8 cellular contexts compared by ENCODE assay signal in genomic region chr3:109023656-109024254, GRCh38.
DNase-seq lines count a peak whose midpoint lies in the region; ATAC-seq and TF ChIP-seq lines count a peak whose summit lies in the region.

No MANE protein-coding gene starts in this region.

- no peak overlapping the region for H3K56ac ChIP-seq in H9 (ENCODE audit: insufficient read length, low read depth, low read length)

- H3K4me2 ChIP-seq in H9 (ENCODE audit: insufficient read depth, insufficient read length, low read length) (no peak overlapping the region), Loucy (ENCODE audit: low read depth, low read length, poor library complexity, severe bottlenecking) (no peak overlapping the region)

- TF ChIP-seq CTCF in H9 (conservative IDR thresholded peaks at IDR 0.05), result peak; percentile 85
- TF ChIP-seq CTCF in Loucy (conservative IDR thresholded peaks at IDR 0.05; ENCODE audit: low read length), result peak; percentile 93
- TF ChIP-seq CTCF in coronary artery (IDR thresholded peaks at IDR 0.05), result peak; percentile 43

- no peaks in the 10 kb centered on the region for H3K9me3 Mint-ChIP-seq in H9
- H3K9me3 Mint-ChIP-seq in T-cell, result no peaks in the 10 kb centered on the region

- no peaks in the 10 kb centered on the region for H3K23me2 ChIP-seq in H9 (ENCODE audit: insufficient read length, low read depth, low read length, poor library complexity, severe bottlenecking)

- no peak overlapping the region for H4K91ac ChIP-seq in H9 (ENCODE audit: insufficient read length, low read depth, low read length)

- peak; percentile 21 for DNase-seq in activated gamma-delta T cell treated with Interleukin-2 at 50 U/mL for 16 hours
- DNase-seq in activated gamma-delta T cell (lab: John Stamatoyannopoulos, UW), result no peak
- no peak for DNase-seq in H9
- DNase-seq in T-cell, result peak in 24 of 34 experiments; percentile 1 to 26 (median 11)
- no peak for DNase-seq in coronary artery (ENCODE audit: low spot score)
- DNase-seq in medulla oblongata (ENCODE audit: extremely low spot score), result peak; percentile 70
- DNase-seq in superior temporal gyrus (ENCODE audit: extremely low spot score), result peak; percentile 79

- no peaks in the 10 kb centered on the region for H4K20me1 ChIP-seq in H9 (ENCODE audit: control insufficient read depth, insufficient read depth, insufficient read length)
- no peaks in the 10 kb centered on the region for H4K20me1 ChIP-seq in Loucy (ENCODE audit: insufficient read depth, low read length, poor library complexity, severe bottlenecking)

- H4K8ac ChIP-seq in H9 (replicated peaks; ENCODE audit: insufficient read length, low read depth, low read length), result no peak overlapping the region

- no peak overlapping the region for H3K23ac ChIP-seq in H9 (ENCODE audit: insufficient read length, low read depth, low read length)

- no peak overlapping the region for H3T11ph ChIP-seq in H9 (ENCODE audit: low read length)

- H3F3A ChIP-seq in Loucy (ENCODE audit: low read depth), result no peaks in the 10 kb centered on the region

- peaks cover 0 to 3% of the 10 kb centered on the region in 2 experiments; a peak in 1 of 4 replicates for H3K4me1 Mint-ChIP-seq in H9
- no peaks in the 10 kb centered on the region for H3K4me1 Mint-ChIP-seq in T-cell

- no peaks in the 10 kb centered on the region for H3K79me1 ChIP-seq in H9 (ENCODE audit: insufficient read depth, low read depth, low read length, poor library complexity, severe bottlenecking)

- no peak overlapping the region for H2BK20ac ChIP-seq in H9 (ENCODE audit: low read depth, low read length, poor library complexity, severe bottlenecking)

- H3K4me3 Mint-ChIP-seq in H9, result no peak overlapping the region
- no peak overlapping the region for H3K4me3 Mint-ChIP-seq in T-cell

- H3K14ac ChIP-seq in H9 (ENCODE audit: insufficient read depth, low read length), result no peak overlapping the region

- H3K79me2 ChIP-seq in H9 (ENCODE audit: insufficient read depth, low read length), result no peaks in the 10 kb centered on the region
- H3K79me2 ChIP-seq in Loucy (ENCODE audit: insufficient read depth, low read length), result no peaks in the 10 kb centered on the region

- no peak overlapping the region for H2BK15ac ChIP-seq in H9 (ENCODE audit: low read depth, low read length)

- H3K4me1 ChIP-seq in H9 (ENCODE audit: insufficient read depth, low read length) (no peaks in the 10 kb centered on the region), Loucy (ENCODE audit: insufficient read depth, low read length, poor library complexity, severe bottlenecking) (peaks cover 2% of the 10 kb centered on the region)

- H2AFZ ChIP-seq in H9 (ENCODE audit: low read length), result no peak overlapping the region
- no peak overlapping the region for H2AFZ ChIP-seq in Loucy (ENCODE audit: low read length)

- CTCF ChIA-PET in T-cell (lab: Charles Lee), result interaction anchor here (0.5 to 2.3 kb wide), 23 partner anchors 8 to 1291 kb away, joined by 3 to 9 read pairs (median 4); no protein-coding TSS in a partner anchor

- H2BK12ac ChIP-seq in H9 (ENCODE audit: insufficient read length, low read depth, low read length), result no peak overlapping the region

- H3K9ac ChIP-seq in H9 (ENCODE audit: extremely low read depth, insufficient read length, low read length) (no peak overlapping the region), Loucy (ENCODE audit: low read depth, low read length, poor library complexity, severe bottlenecking) (no peak overlapping the region)

- no peak overlapping the region for H2BK120ac ChIP-seq in H9 (ENCODE audit: low read depth, low read length, poor library complexity, severe bottlenecking)

- H3K4ac ChIP-seq in H9 (ENCODE audit: low read depth, low read length), result no peak overlapping the region

- no CpG with 5 or more reads among the region's 3 CpGs for WGBS in H9 (ENCODE audit: extremely low coverage, insufficient read length, low lambda C conversion rate)

- no peak overlapping the region for H4K5ac ChIP-seq in H9 (ENCODE audit: insufficient read length, low read depth, low read length)

- H3K4me3 ChIP-seq in Loucy (ENCODE audit: low read length, poor library complexity, severe bottlenecking) (no peak overlapping the region), coronary artery (no peak overlapping the region)

- POLR2A ChIA-PET in T-cell (lab: Charles Lee), result no interaction called here

- H2BK5ac ChIP-seq in H9 (ENCODE audit: insufficient read length, low read length), result no peak overlapping the region

- H3K27ac Mint-ChIP-seq in H9 (no peak overlapping the region), T-cell (no peak overlapping the region)

- H3K27ac ChIP-seq in H9 (ENCODE audit: insufficient read length, low read depth, low read length) (no peak overlapping the region), coronary artery (no peak overlapping the region)

- H2AK5ac ChIP-seq in H9 (ENCODE audit: insufficient read length, low read length), result no peak overlapping the region

- H3K27me3 Mint-ChIP-seq in H9 (ENCODE audit: low read depth) (no peaks in the 10 kb centered on the region), T-cell (peaks cover 4 to 5% of the 10 kb centered on the region in 2 donors)

- H3K36me3 ChIP-seq in Loucy (ENCODE audit: insufficient read depth, low read length), result no peaks in the 10 kb centered on the region

- H3K9me2 ChIP-seq in Loucy (replicated peaks; ENCODE audit: low read depth, low read length), result no peaks in the 10 kb centered on the region

- H3K36me3 Mint-ChIP-seq in H9 (ENCODE audit: insufficient read depth in 1 of 3, low read depth in 3 of 3), result no peaks in the 10 kb centered on the region
- no peaks in the 10 kb centered on the region for H3K36me3 Mint-ChIP-seq in T-cell

- H3K9me3 ChIP-seq in H9 (ENCODE audit: control insufficient read depth, low read depth, low read length), result no peaks in the 10 kb centered on the region
- no peaks in the 10 kb centered on the region for H3K9me3 ChIP-seq in Loucy (ENCODE audit: insufficient read depth, low read depth, low read length)

- H3K27me3 ChIP-seq in H9 (ENCODE audit: insufficient read depth, low read length) (no peaks in the 10 kb centered on the region), Loucy (ENCODE audit: insufficient read depth, low read length, poor library complexity, severe bottlenecking) (no peaks in the 10 kb centered on the region)

- no peak for ATAC-seq in T-cell (replicated peaks in 1 of 4)

- no peak overlapping the region for H3K18ac ChIP-seq in H9 (ENCODE audit: insufficient read length, low read depth, low read length)

Comparison
In these comparisons a context has a peak if more than half of its experiments do, and no peak if none do; other contexts are left out.
1. DNase-seq: peak in activated gamma-delta T cell treated with Interleukin-2 at 50 U/mL for 16 hours (single experiment), T-cell (24 of 34), medulla oblongata (single experiment) and superior temporal gyrus (single experiment); none in activated gamma-delta T cell (single experiment), H9 (single experiment) and coronary artery (single experiment).
2. CTCF ChIP-seq: peak in every context shown above with its lines; median percentile 93 in Loucy; 85 in H9; 43 in coronary artery.